Comparison of ENCODE assay signal across 6 cellular contexts in the genomic region with DNA sequence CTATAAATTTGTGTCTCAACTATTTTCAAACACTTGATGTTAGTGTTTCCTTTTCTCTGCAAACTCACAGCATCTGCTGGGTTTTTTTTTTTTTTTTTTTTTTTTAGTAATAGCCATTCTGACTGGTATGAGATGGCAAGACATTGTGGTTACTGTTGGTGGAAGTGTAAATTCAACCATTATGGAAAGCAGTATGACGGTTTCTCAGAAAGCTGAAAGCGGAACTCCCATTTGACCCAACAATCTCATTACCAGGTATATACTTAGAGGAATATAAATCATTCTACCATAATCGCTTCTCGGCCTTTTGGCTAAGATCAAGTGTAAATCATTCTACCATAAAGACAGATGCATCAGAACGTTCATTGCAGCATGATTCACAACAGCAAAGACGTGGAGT.
"Had no signal": no experiment of that assay in that cellular context is flagged by ENCODE, and none has a peak within 500 bp of the region (broad histone marks: within the 10 kb centered on the region; RNA-seq: fewer than 3 reads in every experiment).

No MANE protein-coding gene starts in this region.

- DNase-seq: H9, HCEC 1CT, KG1 had no signal

- FAIRE-seq: H1, H54, HepG2 had no signal
